Comparison of ENCODE assay signal across 13 cellular contexts in genomic region chr15:90667063-90667754, GRCh38. TPM values are rescaled to one million over a fixed set of nuclear protein-coding genes. Genes with fewer than 3 reads are reported as not detected.
DNase-seq lines count a peak whose midpoint lies in the region; ATAC-seq, FAIRE-seq and TF ChIP-seq lines count a peak whose summit lies in the region.
"Had no signal": no experiment of that assay in that cellular context is flagged by ENCODE, and none has a peak within 500 bp of the region (broad histone marks: within the 10 kb centered on the region; RNA-seq: fewer than 3 reads in every experiment).

No MANE protein-coding gene starts in this region.

- no peaks in the 10 kb centered on the region for H3F3A ChIP-seq in neural progenitor cell (ENCODE audit: low read depth)

- H3K27ac Mint-ChIP-seq in activated CD8-positive, alpha-beta T cell treated with anti-CD3 and anti-CD28 coated beads for 36 hours = peak overlapping the region; percentile 56
- H3K27ac Mint-ChIP-seq in memory B cell = no peak overlapping the region
- H3K27ac Mint-ChIP-seq in neural progenitor cell = no peak overlapping the region

- POLR2A ChIA-PET in activated CD8-positive, alpha-beta T cell treated with anti-CD3 and anti-CD28 coated beads for 36 hours (lab: Charles Lee) = interaction anchor here (3.2 to 5.4 kb wide), 2 partner anchors 10 to 18 kb away, joined by 16 to 25 read pairs; no protein-coding TSS in a partner anchor

- intact Hi-C loops in activated CD8-positive, alpha-beta T cell treated with anti-CD3 and anti-CD28 coated beads for 36 hours (cut with micrococcal nuclease) = no loop called here

- peaks cover 21% of the 10 kb centered on the region for H3K27me3 Mint-ChIP-seq in activated CD8-positive, alpha-beta T cell treated with anti-CD3 and anti-CD28 coated beads for 36 hours
- peaks cover 19% of the 10 kb centered on the region for H3K27me3 Mint-ChIP-seq in memory B cell
- peaks cover 3% of the 10 kb centered on the region for H3K27me3 Mint-ChIP-seq in neural progenitor cell (ENCODE audit: insufficient read depth, low read depth)

- no peaks in the 10 kb centered on the region for H4K20me1 ChIP-seq in BLaER1 treated with 17β-estradiol and CSF1 and Interleukin-3, amounts not matched to agents 10 nM and 100 nM
- H4K20me1 ChIP-seq in neural progenitor cell (ENCODE audit: low read depth) = no peaks in the 10 kb centered on the region

- peaks cover 27% of the 10 kb centered on the region for H3K4me1 Mint-ChIP-seq in activated CD8-positive, alpha-beta T cell treated with anti-CD3 and anti-CD28 coated beads for 36 hours (ENCODE audit: low read depth)
- H3K4me1 Mint-ChIP-seq in memory B cell (peaks cover 19% of the 10 kb centered on the region), neural progenitor cell (peaks cover 5% of the 10 kb centered on the region)

- H3K36me3 ChIP-seq in BLaER1 treated with 17β-estradiol and CSF1 and Interleukin-3, amounts not matched to agents 10 nM and 100 nM = no peaks in the 10 kb centered on the region
- H3K36me3 ChIP-seq in H7 (replicated peaks; ENCODE audit: control insufficient read depth, insufficient read depth, low read length) (no peaks in the 10 kb centered on the region), neural progenitor cell (no peaks in the 10 kb centered on the region)
- H3K36me3 ChIP-seq: MG63 had no signal

- FAIRE-seq in GM12892 (lab: Jason Lieb, UNC) (peak; percentile 54), D721Med (lab: Jason Lieb, UNC) (no peak)

- peak; percentile 8 for ATAC-seq in activated CD8-positive, alpha-beta T cell treated with anti-CD3 and anti-CD28 coated beads for 36 hours
- no peak for ATAC-seq in memory B cell (ENCODE audit: low read depth)

- H3K4me2 ChIP-seq in BLaER1 treated with 17β-estradiol and CSF1 and Interleukin-3, amounts not matched to agents 10 nM and 100 nM = peak overlapping the region; percentile 85 to 98 (median 96)
- no peak overlapping the region for H3K4me2 ChIP-seq in neural progenitor cell

- H3K4me3 ChIP-seq in BLaER1 treated with 17β-estradiol and CSF1 and Interleukin-3, amounts not matched to agents 10 nM and 100 nM = no peak overlapping the region
- no peak overlapping the region for H3K4me3 ChIP-seq in H7 (ENCODE audit: insufficient read depth, low read depth, low read length)
- H3K4me3 ChIP-seq in neural progenitor cell = no peak overlapping the region
- H3K4me3 ChIP-seq: MG63, skin epidermis had no signal

- H3K4me3 Mint-ChIP-seq in activated CD8-positive, alpha-beta T cell treated with anti-CD3 and anti-CD28 coated beads for 36 hours = peak overlapping the region; percentile 40
- H3K4me3 Mint-ChIP-seq in memory B cell = peak overlapping the region; percentile 9
- no peak overlapping the region for H3K4me3 Mint-ChIP-seq in neural progenitor cell

- 0 out of 22 replicates have a peak, but pooled peaks cover 0 to 3% (median 0%) of the 10 kb centered on the region in 11 experiments for H3K9me3 ChIP-seq in BLaER1 treated with 17β-estradiol and CSF1 and Interleukin-3, amounts not matched to agents 10 nM and 100 nM (replicated peaks in 1 of 11)
- H3K9me3 ChIP-seq in neural progenitor cell (ENCODE audit: low read depth) = no peaks in the 10 kb centered on the region

- peak overlapping the region in 7 of 11 experiments; percentile 9 to 51 (median 21); a peak in 7 of 22 replicates for H3K27ac ChIP-seq in BLaER1 treated with 17β-estradiol and CSF1 and Interleukin-3, amounts not matched to agents 10 nM and 100 nM
- H3K27ac ChIP-seq in neural progenitor cell = no peak overlapping the region

- CTCF ChIA-PET in activated CD8-positive, alpha-beta T cell treated with anti-CD3 and anti-CD28 coated beads for 36 hours (lab: Charles Lee) = no interaction called here

- peak; percentile 2; the same call in 1 of the 2 replicates for TF ChIP-seq POLR2A in GM12892 (IDR thresholded peaks at IDR 0.05; ENCODE audit: low read depth, low read length)

- peak overlapping the region in 4 of 11 experiments; percentile 3 to 19 (median 11); a peak in 4 of 22 replicates for H3K9ac ChIP-seq in BLaER1 treated with 17β-estradiol and CSF1 and Interleukin-3, amounts not matched to agents 10 nM and 100 nM
- no peak overlapping the region for H3K9ac ChIP-seq in neural progenitor cell

- H3K79me2 ChIP-seq in neural progenitor cell (ENCODE audit: low read depth) = no peaks in the 10 kb centered on the region

- H3K4me1 ChIP-seq in BLaER1 treated with 17β-estradiol and CSF1 and Interleukin-3, amounts not matched to agents 10 nM and 100 nM = peaks cover 44 to 66% (median 52%) of the 10 kb centered on the region in 10 experiments
- H3K4me1 ChIP-seq in neural progenitor cell = no peaks in the 10 kb centered on the region

- no peaks in the 10 kb centered on the region for H3K27me3 ChIP-seq in BLaER1 treated with 17β-estradiol and CSF1 and Interleukin-3, amounts not matched to agents 10 nM and 100 nM
- H3K27me3 ChIP-seq in H7 (ENCODE audit: control insufficient read depth, insufficient read depth, low read length) = no peaks in the 10 kb centered on the region
- no peaks in the 10 kb centered on the region for H3K27me3 ChIP-seq in neural progenitor cell
- H3K27me3 ChIP-seq: MG63 had no signal

- no peak for TF ChIP-seq CTCF in activated CD8-positive, alpha-beta T cell treated with anti-CD3 and anti-CD28 coated beads for 36 hours (IDR thresholded peaks at IDR 0.05)
- TF ChIP-seq CTCF in neural progenitor cell (IDR thresholded peaks at IDR 0.05) (no peak), D721Med (IDR thresholded peaks at IDR 0.05; ENCODE audit: insufficient read depth, missing control alignments) (no peak)

- H3K9me3 Mint-ChIP-seq in activated CD8-positive, alpha-beta T cell treated with anti-CD3 and anti-CD28 coated beads for 36 hours = no peaks in the 10 kb centered on the region
- H3K9me3 Mint-ChIP-seq in memory B cell = no peaks in the 10 kb centered on the region
- H3K9me3 Mint-ChIP-seq in neural progenitor cell = no peaks in the 10 kb centered on the region

- peaks cover 2% of the 10 kb centered on the region for H3K36me3 Mint-ChIP-seq in activated CD8-positive, alpha-beta T cell treated with anti-CD3 and anti-CD28 coated beads for 36 hours (ENCODE audit: low read depth)
- no peaks in the 10 kb centered on the region for H3K36me3 Mint-ChIP-seq in memory B cell
- H3K36me3 Mint-ChIP-seq in neural progenitor cell = no peaks in the 10 kb centered on the region

- no peak overlapping the region for H2AFZ ChIP-seq in neural progenitor cell (replicated peaks)

- no peak for DNase-seq in GM12892 (ENCODE audit: insufficient read length)
- DNase-seq in activated CD8-positive, alpha-beta T cell treated with anti-CD3 and anti-CD28 coated beads for 36 hours = no peak
- no peak for DNase-seq in memory B cell (ENCODE audit: low spot score in 2 of 2)
- DNase-seq in H7 = no peak
- no peak for DNase-seq in neural progenitor cell (ENCODE audit: low spot score)
- no peak for DNase-seq in NCI-H1694 treated with DMSO at 0.1 percent for 48 hours (lab: John Stamatoyannopoulos, UW)
- no peak for DNase-seq in D721Med (ENCODE audit: insufficient read length, low spot score)
- DNase-seq: activated CD4-positive, alpha-beta T cell treated with anti-CD3 and anti-CD28 coated beads for 1 hour; MG63; NCI-H446 treated with DMSO at 0.1 percent for 48 hours; Right ventricle myocardium superior had no signal

RNA-seq across cellular contexts. Expression of gene BLM, which starts 49.9 kb away (rescaled TPM):
- polyA plus RNA-seq in GM12892 (2012; ENCODE audit: missing spikeins) = 19.6 TPM
- total RNA-seq in activated CD8-positive, alpha-beta T cell treated with anti-CD3 and anti-CD28 coated beads for 36 hours = 10 to 100 TPM; 45.2 to 53.6 TPM
- 29.7 and 36.4 TPM in 2 replicates for total RNA-seq in H7 (2014; rRNA removed; shearing (Covaris generic))
- total RNA-seq in neural progenitor cell (ENCODE audit: low replicate concordance) = 35.2 and 58.0 TPM in 2 replicates
